In genomic region chr20:63119451-63120285, GRCh38 we compare ENCODE assay signal across 23 cellular contexts.
"Had no signal": no experiment of that assay in that cellular context is flagged by ENCODE, and none has a peak within 500 bp of the region (broad histone marks: within the 10 kb centered on the region; RNA-seq: fewer than 3 reads in every experiment).

No MANE protein-coding gene starts in this region.

- H3K9me3 ChIP-seq: adrenal gland, esophagus squamous epithelium, gastrocnemius medialis, testis, vagina had no signal

- H3K4me3 ChIP-seq: adrenal gland, breast epithelium, coronary artery, esophagus squamous epithelium, gastrocnemius medialis, heart right ventricle, testis, vagina had no signal

- H3K36me3 ChIP-seq: adrenal gland, breast epithelium, esophagus squamous epithelium, gastrocnemius medialis, heart right ventricle, vagina had no signal

- H3K27ac ChIP-seq: adrenal gland, breast epithelium, coronary artery, esophagus squamous epithelium, gastrocnemius medialis, heart right ventricle, parathyroid adenoma, testis, vagina had no signal

- ATAC-seq: activated CD4-positive, CD25-positive, alpha-beta regulatory T cell treated with anti-CD3 and anti-CD28 coated beads, Interleukin-2, amount 50 U/mL, for 24 hours; activated CD8-positive, alpha-beta memory T cell treated with anti-CD3 and anti-CD28 coated beads, Interleukin-2, amount 10 ng/mL, durations not matched to agents 7 days and 5 days; activated CD8-positive, alpha-beta T cell treated with anti-CD3 and anti-CD28 coated beads for 36 hours; gastrocnemius medialis; left lobe of liver; sciatic nerve; stimulated activated naive B cell treated with anti-CD40 and anti-IgM and Interleukin-4, amounts not matched to agents 10 μg/mL and 1 μg/mL and 100 μg/mL, for 72 hours had no signal

- H3K4me1 ChIP-seq: adrenal gland, breast epithelium, esophagus squamous epithelium, gastrocnemius medialis, heart right ventricle, parathyroid adenoma, testis, vagina had no signal

- DNase-seq: activated CD4-positive, alpha-beta T cell treated with anti-CD3 and anti-CD28 coated beads, Interleukin-2, amount 10 ng/mL, durations not matched to agents 7 days and 5 days; activated CD8-positive, alpha-beta memory T cell treated with anti-CD3 and anti-CD28 coated beads, Interleukin-2, amount 10 ng/mL, durations not matched to agents 7 days and 5 days; activated CD8-positive, alpha-beta T cell treated with anti-CD3 and anti-CD28 coated beads for 36 hours; activated naive CD4-positive, alpha-beta T cell; activated T-cell treated with anti-CD3 and anti-CD28 coated beads for 4 hours; adrenal gland; endodermal cell; esophagus squamous epithelium; gastrocnemius medialis; small intestine; stimulated activated CD4-positive, alpha-beta T cell treated with anti-CD3 and anti-CD28 coated beads, Interleukin-15, amount 100 ng/mL, for 24 hours; stimulated activated naive B cell treated with anti-CD40 and anti-IgM and Interleukin-4, amounts not matched to agents 10 μg/mL and 1 μg/mL and 100 μg/mL, for 72 hours; T-helper 2 cell; testis; trophoblast cell had no signal

- H3K27me3 ChIP-seq: testis, vagina had no signal
